ENCODE assay signal across 25 cellular contexts in the genomic region with DNA sequence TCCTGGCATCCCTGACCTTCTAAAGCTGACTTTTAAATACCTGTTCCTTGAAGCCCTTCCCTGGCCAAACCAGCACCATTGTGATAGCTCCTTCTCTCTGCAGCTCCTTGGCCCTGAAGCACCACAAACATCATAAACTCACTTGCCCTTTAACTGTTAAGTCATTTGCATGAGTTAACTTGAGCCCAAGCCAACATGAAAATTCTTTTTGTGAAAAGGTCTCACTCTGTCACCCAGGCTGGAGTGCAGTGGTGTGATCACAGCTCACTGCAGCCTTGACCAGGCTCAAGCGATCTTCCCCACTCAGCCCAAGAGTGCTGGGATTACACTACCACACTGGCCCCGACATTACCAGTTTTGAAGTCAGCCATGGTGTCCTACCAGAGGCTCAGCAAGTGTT.
"Had no signal": no experiment of that assay in that cellular context is flagged by ENCODE, and none has a peak within 500 bp of the region (broad histone marks: within the 10 kb centered on the region; RNA-seq: fewer than 3 reads in every experiment).

No MANE protein-coding gene starts in this region.

- H3K4me3 ChIP-seq: SK-N-MC had no signal

- DNase-seq: activated CD4-positive, alpha-beta memory T cell treated with anti-CD3 and anti-CD28 coated beads for 36 hours; activated CD4-positive, alpha-beta T cell treated with anti-CD3 and anti-CD28 coated beads, Interleukin-2, amount 10 ng/mL, durations not matched to agents 7 days and 5 days; activated CD4-positive, CD25-positive, alpha-beta regulatory T cell; activated CD8-positive, alpha-beta memory T cell treated with anti-CD3 and anti-CD28 coated beads for 24 hours; activated effector memory CD4-positive, alpha-beta T cell treated with anti-CD3 and anti-CD28 coated beads, Interleukin-2, amount 50 U/mL, for 16 hours; activated naive CD4-positive, alpha-beta T cell treated with Interleukin-2 at 50 U/mL for 16 hours; activated naive CD8-positive, alpha-beta T cell treated with anti-CD3 and anti-CD28 coated beads, Interleukin-2, amount 50 U/mL, for 24 hours; activated T-cell treated with anti-CD3 and anti-CD28 coated beads, Interleukin-2, amount 50 U/mL, for 4 hours; amniotic stem cell; NCI-H1092 treated with DMSO at 0.1 percent for 48 hours; NCI-H1417 treated with DMSO at 0.1 percent for 48 hours; NCI-H1694; NCI-H2029; NCI-H2107; NCI-H2171 treated with DMSO at 0.1 percent for 48 hours; NCI-H226; NCI-H774; OCI-M1; RPMI8226; T-helper 1 cell had no signal

- H3K27ac ChIP-seq: SK-N-MC, VCaP had no signal

- ATAC-seq: activated naive CD4-positive, alpha-beta T cell treated with anti-CD3 and anti-CD28 coated beads, Interleukin-2, amount 50 U/mL, for 72 hours; activated naive CD8-positive, alpha-beta T cell treated with anti-CD3 and anti-CD28 coated beads, Interleukin-2, amount 50 U/mL, for 24 hours; activated T-cell treated with anti-CD3 and anti-CD28 coated beads, Interleukin-2, amount 50 U/mL, for 4 hours; Panc1; Right ventricle myocardium inferior had no signal
